Comparison of ENCODE assay signal across 8 cellular contexts in the genomic region with DNA sequence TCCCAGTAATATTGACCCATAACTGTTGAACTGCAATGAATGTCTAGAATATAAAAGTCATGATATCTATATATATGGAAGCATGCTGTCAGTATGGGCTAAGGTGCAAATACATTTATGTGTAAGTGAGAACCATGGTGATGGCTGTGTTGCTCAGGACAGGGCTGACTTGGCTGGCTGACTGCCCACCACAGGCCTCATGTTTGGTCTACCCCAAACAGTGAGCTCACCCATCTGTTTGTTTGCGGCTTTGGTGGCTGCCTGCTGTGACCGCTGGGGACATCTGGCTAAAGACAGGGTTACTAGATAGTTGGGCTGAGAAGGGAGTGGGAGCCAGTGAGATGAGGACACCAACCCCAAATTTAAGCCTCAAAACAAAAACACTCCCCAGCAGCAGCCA. TPM values are rescaled to one million over a fixed set of nuclear protein-coding genes. Genes with fewer than 3 reads are reported as not detected.
A peak's percentile ranks its signal among the peaks of the same experiment; 100 is the strongest.
DNase-seq lines count a peak whose midpoint lies in the region; ATAC-seq lines count a peak whose summit lies in the region.

No MANE protein-coding gene starts in this region.

- H3K27me3 ChIP-seq in ACC112 (ENCODE audit: insufficient read depth, low read length) = no peaks in the 10 kb centered on the region
- H3K27me3 ChIP-seq in SJCRH30 = no peaks in the 10 kb centered on the region

- H3K79me2 ChIP-seq in ACC112 (ENCODE audit: control insufficient read depth, insufficient read depth, low read length, unreplicated experiment) = peaks cover 97% of the 10 kb centered on the region

- H3K36me3 ChIP-seq in ACC112 (ENCODE audit: insufficient read depth, low read length) = peaks cover 33% of the 10 kb centered on the region
- no peaks in the 10 kb centered on the region for H3K36me3 ChIP-seq in SJCRH30

- peak; percentile 67 to 69 for DNase-seq in SJCRH30
- DNase-seq in iris pigment epithelial cell (ENCODE audit: low read depth) = peak; percentile 40
- DNase-seq in ureter (ENCODE audit: low spot score) = no peak
- no peak for DNase-seq in NOMO-1 (lab: John Stamatoyannopoulos, UW; ENCODE audit: unreplicated experiment in 2 of 2)
- DNase-seq in dermis blood vessel endothelial cell = no peak

- H3K27ac ChIP-seq in ACC112 (ENCODE audit: low read depth, low read length) (peak overlapping the region; percentile 86), SJCRH30 (no peak overlapping the region)

- no peak overlapping the region for H2AFZ ChIP-seq in ACC112 (ENCODE audit: low read length, unreplicated experiment)

- H3K9me3 ChIP-seq in SJCRH30 (replicated peaks) = 0 out of 2 replicates have a peak, but pooled peaks cover 2% of the 10 kb centered on the region

- ATAC-seq in GM18511 (IDR thresholded peaks at IDR 0.05; ENCODE audit: unreplicated experiment) (peak; percentile 71), HG02884 (IDR thresholded peaks at IDR 0.05; ENCODE audit: unreplicated experiment) (peak; percentile 32)

- peak overlapping the region; percentile 83; the same call in 1 of the 2 replicates for H3K4me3 ChIP-seq in ACC112 (ENCODE audit: low read depth, low read length)
- H3K4me3 ChIP-seq in SJCRH30 = no peak overlapping the region

- H3K4me1 ChIP-seq in ACC112 (ENCODE audit: control insufficient read depth, insufficient read depth, low read length, unreplicated experiment) (peaks cover 57% of the 10 kb centered on the region), SJCRH30 (peaks cover 17% of the 10 kb centered on the region)

RNA-seq across cellular contexts. Expression of gene CD44, which starts 6.3 kb away (rescaled TPM):
- total RNA-seq in SJCRH30 (2014; rRNA removed; shearing (Covaris generic)) = 0.04 and 0.05 TPM in 2 replicates
- total RNA-seq in ureter (348 TPM), dermis blood vessel endothelial cell (2.6 and 3.4 TPM in 2 replicates)

Comparison
In these comparisons a context has a peak if more than half of its experiments do, and no peak if none do; other contexts are left out.
1. DNase-seq: peak in SJCRH30 (2 of 2) and iris pigment epithelial cell (single experiment); none in ureter (single experiment), NOMO-1 (0 of 2) and dermis blood vessel endothelial cell (single experiment).
2. RNA of gene CD44, which starts 6.3 kb away (total RNA-seq): 348 TPM in ureter (single experiment); 2.6 to 3.4 TPM in dermis blood vessel endothelial cell and 0.04 to 0.05 TPM in SJCRH30; every median in the first group is over 10 times any median in the second.